25 cellular contexts compared by ENCODE assay signal in the genomic region with DNA sequence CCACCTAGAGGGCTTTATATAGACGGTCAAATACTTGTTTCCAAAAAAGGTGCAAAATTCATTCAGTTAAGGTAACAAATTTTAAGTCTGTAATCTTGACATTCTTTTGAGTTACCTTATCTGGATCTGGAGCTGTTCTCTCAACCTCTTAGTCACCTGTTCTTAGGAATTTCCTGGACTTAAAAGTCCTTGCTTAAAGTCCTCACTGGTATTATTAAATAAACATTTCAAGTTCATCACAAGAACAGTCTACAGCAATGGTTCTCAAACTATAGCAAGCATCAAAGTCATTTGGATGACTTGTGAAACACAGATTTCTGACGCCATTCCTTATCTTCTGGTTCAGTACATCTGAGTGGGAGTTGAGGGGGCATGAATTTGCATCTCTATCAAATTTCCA.
A peak's percentile ranks its signal among the peaks of the same experiment; 100 is the strongest.
DNase-seq lines count a peak whose midpoint lies in the region; ATAC-seq and TF ChIP-seq lines count a peak whose summit lies in the region.
"Had no signal": no experiment of that assay in that cellular context is flagged by ENCODE, and none has a peak within 500 bp of the region (broad histone marks: within the 10 kb centered on the region; RNA-seq: fewer than 3 reads in every experiment).

No MANE protein-coding gene starts in this region.

- H3K79me2 ChIP-seq in OCI-LY3 (ENCODE audit: low read length) = no peaks in the 10 kb centered on the region

- intact Hi-C loops in left lung (cut with DNase I) = loop anchor here in 1 of 2 donors (10.0 kb wide), 1 partner anchor 636 kb away; no protein-coding TSS in a partner anchor

- H3K27me3 ChIP-seq in OCI-LY3 (ENCODE audit: low read depth, low read length) (no peaks in the 10 kb centered on the region), left lung (no peaks in the 10 kb centered on the region), lung (ENCODE audit: control insufficient read depth, insufficient read depth) (no peaks in the 10 kb centered on the region)
- H3K27me3 ChIP-seq: BE2C, BLaER1 had no signal

- H3K36me3 Mint-ChIP-seq in T-helper 17 cell (ENCODE audit: low read depth) = no peaks in the 10 kb centered on the region
- H3K36me3 Mint-ChIP-seq in activated T-cell treated with anti-CD3 and anti-CD28 coated beads, Interleukin-2, amount 50 U/mL, for 24 hours (ENCODE audit: low read depth) = no peaks in the 10 kb centered on the region
- H3K36me3 Mint-ChIP-seq: CD14-positive monocyte; CD4-positive, alpha-beta memory T cell; CD4-positive, CD25-positive, alpha-beta regulatory T cell; CD8-positive, alpha-beta memory T cell had no signal

- no peak overlapping the region for H3K4me3 Mint-ChIP-seq in T-helper 17 cell
- no peak overlapping the region for H3K4me3 Mint-ChIP-seq in activated T-cell treated with anti-CD3 and anti-CD28 coated beads, Interleukin-2, amount 50 U/mL, for 24 hours
- H3K4me3 Mint-ChIP-seq: CD14-positive monocyte; CD4-positive, alpha-beta memory T cell; CD4-positive, CD25-positive, alpha-beta regulatory T cell; CD8-positive, alpha-beta memory T cell had no signal

- H3K27ac Mint-ChIP-seq in T-helper 17 cell = no peak overlapping the region
- no peak overlapping the region for H3K27ac Mint-ChIP-seq in activated T-cell treated with anti-CD3 and anti-CD28 coated beads, Interleukin-2, amount 50 U/mL, for 24 hours
- H3K27ac Mint-ChIP-seq: CD4-positive, CD25-positive, alpha-beta regulatory T cell; CD8-positive, alpha-beta memory T cell had no signal

- ATAC-seq in left lung (peak; percentile 95), lung (ENCODE audit: insufficient read depth, low FRiP score) (peak; percentile 75), T-helper 17 cell (no peak)

- H3K9me3 Mint-ChIP-seq in activated T-cell treated with anti-CD3 and anti-CD28 coated beads, Interleukin-2, amount 50 U/mL, for 24 hours = no peaks in the 10 kb centered on the region
- H3K9me3 Mint-ChIP-seq: CD14-positive monocyte; CD4-positive, alpha-beta memory T cell; CD8-positive, alpha-beta memory T cell had no signal

- peaks cover 5% of the 10 kb centered on the region for H3K27me3 Mint-ChIP-seq in T-helper 17 cell
- H3K27me3 Mint-ChIP-seq in activated T-cell treated with anti-CD3 and anti-CD28 coated beads, Interleukin-2, amount 50 U/mL, for 24 hours = peaks cover 4% of the 10 kb centered on the region
- H3K27me3 Mint-ChIP-seq: CD4-positive, alpha-beta memory T cell; CD4-positive, CD25-positive, alpha-beta regulatory T cell had no signal

- H3K4me1 Mint-ChIP-seq in T-helper 17 cell = peaks cover 8% of the 10 kb centered on the region
- peaks cover 6% of the 10 kb centered on the region for H3K4me1 Mint-ChIP-seq in activated T-cell treated with anti-CD3 and anti-CD28 coated beads, Interleukin-2, amount 50 U/mL, for 24 hours (ENCODE audit: low read depth)
- H3K4me1 Mint-ChIP-seq: CD4-positive, CD25-positive, alpha-beta regulatory T cell had no signal

- H3K4me1 ChIP-seq in OCI-LY3 (ENCODE audit: low read length) (peaks cover 19% of the 10 kb centered on the region), left lung (peaks cover 0 to 4% of the 10 kb centered on the region in 2 donors), lung (ENCODE audit: control insufficient read depth in 2 of 2, insufficient read depth in 2 of 2, low read length in 2 of 2) (peaks cover 0 to 3% of the 10 kb centered on the region in 2 donors)
- H3K4me1 ChIP-seq: BE2C had no signal

- DNase-seq in left lung (no peak), lung (ENCODE audit: low spot score) (no peak), T-helper 17 cell (no peak), NCI-H2029 treated with DMSO at 0.1 percent for 48 hours (lab: John Stamatoyannopoulos, UW) (no peak)
- no peak for DNase-seq in stimulated activated CD4-positive, alpha-beta T cell treated with anti-CD3 and anti-CD28 coated beads, Interleukin-2, amount 100 ng/mL, for 48 hours
- DNase-seq in activated T-cell treated with anti-CD3 and anti-CD28 coated beads, Interleukin-2, amount 50 U/mL, for 24 hours = no peak
- DNase-seq: 8988T; ACHN; BE2C; C1 segment of cervical spinal cord; CD4-positive, alpha-beta memory T cell; CD4-positive, CD25-positive, alpha-beta regulatory T cell; CD8-positive, alpha-beta memory T cell; COR-L47; DMS 273 treated with DMSO at 0.1 percent for 48 hours; DMS153; DMS53; DMS79; DND-41; EL; GDM1 had no signal

- TF ChIP-seq CTCF in OCI-LY3 (IDR thresholded peaks at IDR 0.05; ENCODE audit: low read depth, low read length) (no peak), left lung (IDR thresholded peaks at IDR 0.05) (no peak), lung (IDR thresholded peaks at IDR 0.05; ENCODE audit: control extremely low read depth, extremely low read depth) (no peak)

- H4K20me1 ChIP-seq in OCI-LY3 (ENCODE audit: insufficient read depth, low read length) = no peaks in the 10 kb centered on the region
- H4K20me1 ChIP-seq: BLaER1 had no signal

- H3K27ac ChIP-seq in OCI-LY3 (ENCODE audit: low read length) (no peak overlapping the region), left lung (peak overlapping the region; percentile 37 to 40), lung (ENCODE audit: low read depth in 1 of 2, low read length in 1 of 2) (no peak overlapping the region)
- H3K27ac ChIP-seq: BLaER1 had no signal

- no peaks in the 10 kb centered on the region for H3K9me3 ChIP-seq in OCI-LY3 (ENCODE audit: insufficient read depth, low read length)
- H3K9me3 ChIP-seq in left lung = no peaks in the 10 kb centered on the region
- peaks cover 0 to 2% of the 10 kb centered on the region in 2 donors for H3K9me3 ChIP-seq in lung (ENCODE audit: control insufficient read depth in 2 of 2, insufficient read depth in 1 of 2, low read length in 1 of 2)
- no peaks in the 10 kb centered on the region for H3K9me3 ChIP-seq in T-helper 17 cell (ENCODE audit: control insufficient read depth, low read length, poor library complexity, severe bottlenecking)
- H3K9me3 ChIP-seq: BE2C, BLaER1 had no signal

- H3K9ac ChIP-seq in OCI-LY3 (ENCODE audit: low read length) = no peak overlapping the region
- H3K9ac ChIP-seq: BLaER1 had no signal

- no peak overlapping the region for H3K4me3 ChIP-seq in OCI-LY3 (ENCODE audit: low read length)
- H3K4me3 ChIP-seq in left lung = no peak overlapping the region
- no peak overlapping the region for H3K4me3 ChIP-seq in lung
- H3K4me3 ChIP-seq: BLaER1, GM12878 had no signal

- H2AFZ ChIP-seq in OCI-LY3 (ENCODE audit: low read depth, low read length) = no peak overlapping the region

- H3K36me3 ChIP-seq in OCI-LY3 (replicated peaks; ENCODE audit: low read depth, low read length) (no peaks in the 10 kb centered on the region), left lung (no peaks in the 10 kb centered on the region), lung (ENCODE audit: control insufficient read depth in 2 of 2, insufficient read depth in 2 of 2, low read length in 2 of 2) (no peaks in the 10 kb centered on the region)
- H3K36me3 ChIP-seq: BE2C, BLaER1 had no signal

- WGBS in lung, 2 donors = 51 to 75% methylated on average over 2 of the region's 2 CpGs

- H3K4me2 ChIP-seq in OCI-LY3 (ENCODE audit: low read length) = peak overlapping the region; percentile 22
- H3K4me2 ChIP-seq: BLaER1 had no signal

Comparison
In these comparisons a context has a peak if more than half of its experiments do, and no peak if none do; other contexts are left out.
1. H3K27ac ChIP-seq: peak in left lung (2 of 2); none in OCI-LY3 (single experiment) and lung (0 of 2).